ENCODE assay signal across 8 cellular contexts in genomic region chr1:116570358-116571214, GRCh38. TPM values are rescaled to one million over a fixed set of nuclear protein-coding genes. Genes with fewer than 3 reads are reported as not detected.
DNase-seq lines count a peak whose midpoint lies in the region; ATAC-seq, FAIRE-seq and TF ChIP-seq lines count a peak whose summit lies in the region.

TSS of gene CD58 (minus strand) at chr1:116571026. CDS start at chr1:116570972, 54 bp downstream.

- peak; percentile 78 for TF ChIP-seq CTCF in PC-9 (conservative IDR thresholded peaks at IDR 0.05)
- TF ChIP-seq CTCF in esophagus muscularis mucosa (IDR thresholded peaks at IDR 0.05), result peak; percentile 58 to 81 (median 64)

- H3K79me2 ChIP-seq in PC-9 (ENCODE audit: low read depth), result peaks cover 50% of the 10 kb centered on the region

- peaks cover 23% of the 10 kb centered on the region; the same call in 1 of the 2 replicates for H4K20me1 ChIP-seq in PC-9 (ENCODE audit: insufficient read depth)

- FAIRE-seq in HTR-8/SVneo (lab: Jason Lieb, UNC), result no peak

- H3K9me3 ChIP-seq in PC-9 (ENCODE audit: insufficient read depth, low read depth) (no peaks in the 10 kb centered on the region), esophagus muscularis mucosa (no peaks in the 10 kb centered on the region)

- no peaks in the 10 kb centered on the region for H3K9me2 ChIP-seq in PC-9 (ENCODE audit: insufficient read depth)

- CTCF ChIA-PET in PC-9 (lab: Charles Lee), result interaction anchor here (0.7 kb wide), 1 partner anchor 78 kb away, joined by 9 read pairs; no protein-coding TSS in a partner anchor

- H3K27me3 Mint-ChIP-seq in activated T-cell treated with anti-CD3 and anti-CD28 coated beads, Interleukin-2, amount 50 U/mL, for 4 hours (ENCODE audit: low read depth), result no peaks in the 10 kb centered on the region

- H3K4me2 ChIP-seq in PC-9, result peak within 1 kb of the TSS; percentile 94

- peak; percentile 48 for ATAC-seq in GM21367 (IDR thresholded peaks at IDR 0.05; ENCODE audit: unreplicated experiment)
- peak; percentile 79 to 86 for ATAC-seq in activated T-cell treated with anti-CD3 and anti-CD28 coated beads, Interleukin-2, amount 50 U/mL, for 4 hours

- POLR2A ChIA-PET in PC-9 (lab: Charles Lee; ENCODE audit: unreplicated experiment), result interaction anchor here (0.6 to 0.7 kb wide), 4 partner anchors 28 to 974 kb away, joined by 4 to 8 read pairs (median 5); partner anchors contain the start of gene TTF2

- peaks cover 25% of the 10 kb centered on the region for H3K36me3 ChIP-seq in PC-9 (ENCODE audit: low read depth)
- no peaks in the 10 kb centered on the region for H3K36me3 ChIP-seq in esophagus muscularis mucosa

- peak; percentile 50 for TF ChIP-seq POLR2A in esophagus muscularis mucosa (IDR thresholded peaks at IDR 0.05; ENCODE audit: low read depth)

- H3K4me3 Mint-ChIP-seq in activated T-cell treated with anti-CD3 and anti-CD28 coated beads, Interleukin-2, amount 50 U/mL, for 4 hours, result peak within 1 kb of the TSS; percentile 91

- H3F3A ChIP-seq in PC-9 (ENCODE audit: insufficient read depth, low read depth), result peaks cover 19% of the 10 kb centered on the region

- intact Hi-C loops in PC-9 (cut with micrococcal nuclease; ENCODE audit: unreplicated experiment) (loop anchor here (1.0 to 10.0 kb wide), 6 partner anchors 61 to 712 kb away; no protein-coding TSS in a partner anchor), esophagus muscularis mucosa (cut with DNase I) (loop anchor here (5.0 to 10.0 kb wide), 3 partner anchors 97 to 554 kb away; partner anchors contain the start of genes IGSF3 and TRIM45)

- H3K4me3 ChIP-seq in PC-9, result peak within 1 kb of the TSS; percentile 85
- peak within 1 kb of the TSS; percentile 80 to 95 (median 88) for H3K4me3 ChIP-seq in esophagus muscularis mucosa

- no peak for TF ChIP-seq EP300 in esophagus muscularis mucosa (IDR thresholded peaks at IDR 0.05)

- WGBS in esophagus muscularis mucosa, result 2% methylated on average over 18 of the region's 90 CpGs

- peak; percentile 62 for DNase-seq in DMS114 treated with DMSO at 0.1 percent for 48 hours (lab: John Stamatoyannopoulos, UW; ENCODE audit: unreplicated experiment)
- DNase-seq in HTR-8/SVneo (ENCODE audit: insufficient read length, low spot score), result peak; percentile 61
- DNase-seq in PC-9, result peak; percentile 79 to 83
- DNase-seq in activated T-cell treated with anti-CD3 and anti-CD28 coated beads, Interleukin-2, amount 50 U/mL, for 4 hours, result peak; percentile 77
- peak; percentile 97 for DNase-seq in esophagus muscularis mucosa (ENCODE audit: extremely low spot score)
- peak; percentile 89 for DNase-seq in myocyte (ENCODE audit: low read depth)
- DNase-seq in stimulated activated CD8-positive, alpha-beta memory T cell treated with anti-CD3 and anti-CD28 coated beads, Interleukin-7, amount 100 ng/mL, for 48 hours (ENCODE audit: extremely low read depth in 1 of 2, low read depth in 1 of 2), result peak; percentile 81 to 82

- H3K36me3 Mint-ChIP-seq in activated T-cell treated with anti-CD3 and anti-CD28 coated beads, Interleukin-2, amount 50 U/mL, for 4 hours (ENCODE audit: insufficient read depth), result peaks cover 18% of the 10 kb centered on the region

- H2AFZ ChIP-seq in PC-9, result peak within 1 kb of the TSS; percentile 88

- BruUV-seq in PC-9 (replicated peaks; lab: Mats Ljungman, UMichigan), result TSS peak; percentile 30

- peaks cover 55% of the 10 kb centered on the region for H3K4me1 Mint-ChIP-seq in activated T-cell treated with anti-CD3 and anti-CD28 coated beads, Interleukin-2, amount 50 U/mL, for 4 hours (ENCODE audit: low read depth)

- H3K27ac ChIP-seq in PC-9, result peak within 1 kb of the TSS; percentile 90
- H3K27ac ChIP-seq in esophagus muscularis mucosa (replicated peaks in 1 of 4), result peak within 1 kb of the TSS; percentile 97 to 99 (median 98)

- peaks cover 37% of the 10 kb centered on the region for H3K4me1 ChIP-seq in PC-9 (replicated peaks; ENCODE audit: insufficient read depth)
- peaks cover 19 to 43% (median 30%) of the 10 kb centered on the region in 4 donors for H3K4me1 ChIP-seq in esophagus muscularis mucosa

- H3K9me3 Mint-ChIP-seq in activated T-cell treated with anti-CD3 and anti-CD28 coated beads, Interleukin-2, amount 50 U/mL, for 4 hours, result no peaks in the 10 kb centered on the region

- H3K27me3 ChIP-seq in PC-9 (ENCODE audit: insufficient read depth, low read depth) (no peaks in the 10 kb centered on the region), esophagus muscularis mucosa (no peaks in the 10 kb centered on the region)

RNA-seq across cellular contexts. Expression of gene CD58, which starts in this region (rescaled TPM):
- 15.9 and 23.6 TPM in 2 replicates for total RNA-seq in PC-9 (2021)
- total RNA-seq in activated T-cell treated with anti-CD3 and anti-CD28 coated beads, Interleukin-2, amount 50 U/mL, for 4 hours, result 10 to 100 TPM in 1 of 3 donors, 1 to 10 TPM in 2; 8.6 to 15.0 (median 9.4) TPM
- total RNA-seq in esophagus muscularis mucosa, result 10 to 100 TPM; 20.3 to 23.4 (median 21.7) TPM
- total RNA-seq in myocyte, result 16.8 and 24.4 TPM in 2 replicates
- 12.7 TPM for polyA plus RNA-seq in myocyte (2012)

Comparison
In these comparisons a context has a peak if more than half of its experiments do, and no peak if none do; other contexts are left out.
1. Peak in every context shown above with its lines: DNase-seq, ATAC-seq, H3K4me3 ChIP-seq and H3K27ac ChIP-seq.